8 cellular contexts compared by ENCODE assay signal in the genomic region with DNA sequence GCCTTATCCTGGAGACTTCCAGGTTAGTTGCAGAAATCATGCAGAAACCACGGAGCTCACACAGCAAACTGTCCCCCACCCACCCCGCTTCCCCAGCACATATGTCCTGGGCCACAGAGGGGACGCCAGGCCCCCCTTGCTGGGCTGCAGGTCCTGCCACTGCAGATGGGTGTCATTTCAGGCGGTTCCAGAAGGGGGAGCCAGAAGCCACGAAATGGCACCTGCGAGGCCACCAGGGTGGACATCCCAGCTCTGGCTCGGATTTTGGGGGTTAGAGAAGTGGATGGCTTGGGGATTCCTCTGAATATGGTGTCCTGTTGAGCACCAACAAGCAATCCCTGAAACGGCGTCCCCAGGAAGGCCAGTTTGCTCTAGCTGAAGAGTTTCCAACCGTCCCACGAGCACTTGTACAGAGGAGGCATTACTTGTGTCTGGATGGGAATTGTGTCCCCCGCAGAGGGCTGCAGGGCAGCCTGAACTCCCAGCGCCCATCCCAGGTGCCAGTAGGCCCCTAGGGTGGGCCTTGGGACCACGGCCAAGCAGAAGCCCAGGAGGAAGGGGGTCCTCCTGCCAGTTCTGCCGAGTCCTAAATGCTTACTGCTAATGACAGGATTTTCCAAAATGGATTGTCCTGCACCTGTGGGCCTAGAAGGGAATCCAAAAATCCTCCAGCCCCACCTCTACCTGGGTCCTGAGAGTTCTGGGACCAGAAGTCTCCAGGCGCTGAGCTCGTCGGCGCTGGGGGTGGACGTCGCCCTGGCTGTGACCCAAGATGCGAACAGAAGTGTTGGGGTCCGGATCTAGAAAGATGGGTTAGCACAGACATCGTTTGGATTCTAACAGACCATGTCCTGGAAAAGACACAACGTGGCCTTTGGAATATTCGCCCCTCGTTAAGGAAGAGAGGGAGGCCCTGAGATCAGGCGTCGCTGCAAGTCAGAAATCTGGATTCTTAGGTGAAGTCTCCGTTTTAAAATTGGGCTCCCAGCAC. TPM values are rescaled to one million over a fixed set of nuclear protein-coding genes. Genes with fewer than 3 reads are reported as not detected.
DNase-seq lines count a peak whose midpoint lies in the region; ATAC-seq, FAIRE-seq and TF ChIP-seq lines count a peak whose summit lies in the region.

No MANE protein-coding gene starts in this region.

- peaks cover 1% of the 10 kb centered on the region for H3K36me3 ChIP-seq in bronchial epithelial cell (ENCODE audit: control insufficient read depth, insufficient read depth, low read length)

- FAIRE-seq in bronchial epithelial cell (lab: Jason Lieb, UNC) = no peak

- H3K27me3 ChIP-seq in bronchial epithelial cell (ENCODE audit: control insufficient read depth, insufficient read depth, low read length) = no peaks in the 10 kb centered on the region

- H3K4me3 ChIP-seq in bronchial epithelial cell (ENCODE audit: low read depth, low read length) = no peak overlapping the region

- TF ChIP-seq CTCF in VCaP (conservative IDR thresholded peaks at IDR 0.05) = peak; percentile 86
- TF ChIP-seq CTCF in bronchial epithelial cell (IDR thresholded peaks at IDR 0.05; ENCODE audit: insufficient read depth, low read length, severe bottlenecking) = peak; percentile 90

- ATAC-seq in left lobe of liver (peak; percentile 75), HG02870 (IDR thresholded peaks at IDR 0.05; ENCODE audit: unreplicated experiment) (no peak)

- H3K27ac ChIP-seq in VCaP = no peak overlapping the region

- DNase-seq in NOMO-1 (lab: John Stamatoyannopoulos, UW; ENCODE audit: unreplicated experiment in 2 of 2) (peak; percentile 26 to 31), NOMO-1 treated with dmso at 0.1 percent for 144 hours (lab: John Stamatoyannopoulos, UW; ENCODE audit: unreplicated experiment) (no peak), HUDEP-2 (lab: John Stamatoyannopoulos, UW; ENCODE audit: unreplicated experiment in 76 of 76) (peak in 55 of 76 experiments; percentile 2 to 83 (median 54)), bronchial epithelial cell (ENCODE audit: low read depth) (peak; percentile 23), left lobe of liver (ENCODE audit: low spot score) (peak; percentile 63)
- DNase-seq in stimulated activated CD8-positive, alpha-beta memory T cell treated with anti-CD3 and anti-CD28 coated beads, Interleukin-4, amount 100 ng/mL, for 48 hours = peak; percentile 89

RNA-seq across cellular contexts. Expression of a gene that starts 14.6 kb away (rescaled TPM):
- 0.53 and 1.7 TPM in 2 replicates for total RNA-seq in bronchial epithelial cell
- 4.5 TPM for total RNA-seq in left lobe of liver
